9 cellular contexts compared by ENCODE assay signal in genomic region chr16:22217890-22218730, GRCh38. TPM values are rescaled to one million over a fixed set of nuclear protein-coding genes. Genes with fewer than 3 reads are reported as not detected.
DNase-seq lines count a peak whose midpoint lies in the region; ATAC-seq and TF ChIP-seq lines count a peak whose summit lies in the region.
"Had no signal": no experiment of that assay in that cellular context is flagged by ENCODE, and none has a peak within 500 bp of the region (broad histone marks: within the 10 kb centered on the region; RNA-seq: fewer than 3 reads in every experiment).

No MANE protein-coding gene starts in this region.

- H3K9me3 ChIP-seq in heart right ventricle: no peaks in the 10 kb centered on the region
- no peaks in the 10 kb centered on the region for H3K9me3 ChIP-seq in CD8-positive, alpha-beta memory T cell (ENCODE audit: low read length)

- no peak for TF ChIP-seq CTCF in heart right ventricle (IDR thresholded peaks at IDR 0.05)

- H3K4me1 ChIP-seq in heart right ventricle: peaks cover 4 to 50% (median 27%) of the 10 kb centered on the region in 9 donors
- no peaks in the 10 kb centered on the region for H3K4me1 ChIP-seq in CD8-positive, alpha-beta memory T cell (ENCODE audit: insufficient read depth, low read length)

- H3K4me3 ChIP-seq in heart right ventricle: no peak overlapping the region
- H3K4me3 ChIP-seq in CD8-positive, alpha-beta memory T cell (ENCODE audit: low read length): no peak overlapping the region

- 61% methylated on average over 18 of the region's 18 CpGs for WGBS in heart right ventricle, 2 donors

- H3K36me3 ChIP-seq in heart right ventricle: peaks cover 0 to 40% (median 0%) of the 10 kb centered on the region in 9 donors
- H3K36me3 ChIP-seq in CD8-positive, alpha-beta memory T cell (ENCODE audit: insufficient read depth, low read length): no peaks in the 10 kb centered on the region

- no peaks in the 10 kb centered on the region for H3K9me3 Mint-ChIP-seq in activated naive CD8-positive, alpha-beta T cell treated with anti-CD3 and anti-CD28 coated beads for 36 hours
- no peaks in the 10 kb centered on the region for H3K9me3 Mint-ChIP-seq in stimulated activated naive CD8-positive, alpha-beta T cell treated with anti-CD3 and anti-CD28 coated beads, Interleukin-15, amount 100 ng/mL, for 72 hours
- H3K9me3 Mint-ChIP-seq in CD8-positive, alpha-beta memory T cell: no peaks in the 10 kb centered on the region

- peaks cover 27% of the 10 kb centered on the region for H3K36me3 Mint-ChIP-seq in activated naive CD8-positive, alpha-beta T cell treated with anti-CD3 and anti-CD28 coated beads for 36 hours
- H3K36me3 Mint-ChIP-seq in CD8-positive, alpha-beta memory T cell: peaks cover 0 to 20% (median 2%) of the 10 kb centered on the region in 3 donors

- intact Hi-C loops in heart right ventricle (cut with DNase I): no loop called here
- intact Hi-C loops in left cardiac atrium (cut with DNase I): no loop called here

- ATAC-seq in heart right ventricle (peak in 7 of 8 donors; percentile 24 to 50 (median 36)), left cardiac atrium (no peak), HG02938 (IDR thresholded peaks at IDR 0.05; ENCODE audit: unreplicated experiment) (peak; percentile 92)
- ATAC-seq in stimulated activated naive CD8-positive, alpha-beta T cell treated with anti-CD3 and anti-CD28 coated beads, Interleukin-15, amount 100 ng/mL, for 72 hours: peak; percentile 83

- H3K27me3 Mint-ChIP-seq in activated naive CD8-positive, alpha-beta T cell treated with anti-CD3 and anti-CD28 coated beads for 36 hours: no peaks in the 10 kb centered on the region
- no peaks in the 10 kb centered on the region for H3K27me3 Mint-ChIP-seq in stimulated activated naive CD8-positive, alpha-beta T cell treated with anti-CD3 and anti-CD28 coated beads, Interleukin-15, amount 100 ng/mL, for 72 hours
- H3K27me3 Mint-ChIP-seq in CD8-positive, alpha-beta memory T cell: no peaks in the 10 kb centered on the region

- H3K27me3 ChIP-seq in heart right ventricle: no peaks in the 10 kb centered on the region
- no peaks in the 10 kb centered on the region for H3K27me3 ChIP-seq in CD8-positive, alpha-beta memory T cell (ENCODE audit: insufficient read depth, low read length, poor library complexity, severe bottlenecking)

- no peak overlapping the region for H3K27ac Mint-ChIP-seq in activated naive CD8-positive, alpha-beta T cell treated with anti-CD3 and anti-CD28 coated beads for 36 hours
- peak overlapping the region in 1 of 2 donors; percentile 65 for H3K27ac Mint-ChIP-seq in stimulated activated naive CD8-positive, alpha-beta T cell treated with anti-CD3 and anti-CD28 coated beads, Interleukin-15, amount 100 ng/mL, for 72 hours
- H3K27ac Mint-ChIP-seq in CD8-positive, alpha-beta memory T cell: no peak overlapping the region

- CTCF ChIA-PET in CD8-positive, alpha-beta memory T cell (lab: Charles Lee): interaction anchor here (1.5 kb wide), 1 partner anchor 12 kb away, joined by 4 read pairs; the partner anchor contains the start of gene EEF2K

- peaks cover 23% of the 10 kb centered on the region for H3K4me1 Mint-ChIP-seq in activated naive CD8-positive, alpha-beta T cell treated with anti-CD3 and anti-CD28 coated beads for 36 hours
- peaks cover 57% of the 10 kb centered on the region for H3K4me1 Mint-ChIP-seq in stimulated activated naive CD8-positive, alpha-beta T cell treated with anti-CD3 and anti-CD28 coated beads, Interleukin-15, amount 100 ng/mL, for 72 hours
- H3K4me1 Mint-ChIP-seq in CD8-positive, alpha-beta memory T cell: peaks cover 3 to 12% (median 5%) of the 10 kb centered on the region in 3 donors

- peak overlapping the region in 4 of 10 donors; percentile 1 to 41 (median 26) for H3K27ac ChIP-seq in heart right ventricle
- H3K27ac ChIP-seq in CD8-positive, alpha-beta memory T cell (ENCODE audit: low read depth, low read length): no peak overlapping the region

- DNase-seq in heart right ventricle (peak; percentile 37 to 46), left cardiac atrium (no peak), T-helper 9 cell (no peak), NCI-H526 treated with DMSO at 0.1 percent for 48 hours (lab: John Stamatoyannopoulos, UW) (no peak)
- DNase-seq in activated naive CD8-positive, alpha-beta T cell treated with anti-CD3 and anti-CD28 coated beads for 36 hours: peak; percentile 10
- no peak for DNase-seq in stimulated activated naive CD8-positive, alpha-beta T cell treated with anti-CD3 and anti-CD28 coated beads, Interleukin-15, amount 100 ng/mL, for 72 hours
- DNase-seq in CD8-positive, alpha-beta memory T cell: no peak

- no peak overlapping the region for H3K4me3 Mint-ChIP-seq in activated naive CD8-positive, alpha-beta T cell treated with anti-CD3 and anti-CD28 coated beads for 36 hours
- H3K4me3 Mint-ChIP-seq in stimulated activated naive CD8-positive, alpha-beta T cell treated with anti-CD3 and anti-CD28 coated beads, Interleukin-15, amount 100 ng/mL, for 72 hours: no peak overlapping the region
- no peak overlapping the region for H3K4me3 Mint-ChIP-seq in CD8-positive, alpha-beta memory T cell

- POLR2A ChIA-PET in CD8-positive, alpha-beta memory T cell (lab: Charles Lee): no interaction called here

RNA-seq across cellular contexts. Expression of gene EEF2K, which starts 12.0 kb away (rescaled TPM):
- total RNA-seq in heart right ventricle (10 to 100 TPM; 17.2 to 38.9 (median 23.2) TPM), left cardiac atrium (10 to 100 TPM; 32.0 to 34.0 TPM)
- 10 to 100 TPM in 1 of 2 donors, 1 to 10 TPM in 1; 5.1 to 10.3 TPM for polyA plus RNA-seq in heart right ventricle
- 10 to 100 TPM; 28.9 to 32.5 TPM for total RNA-seq in activated naive CD8-positive, alpha-beta T cell treated with anti-CD3 and anti-CD28 coated beads for 36 hours
- 10 to 100 TPM; 27.2 to 28.3 TPM for total RNA-seq in CD8-positive, alpha-beta memory T cell
- 1.9 TPM for polyA plus RNA-seq in CD8-positive, alpha-beta memory T cell

RNA-seq across cellular contexts. Expression of gene SDR42E2, which starts 55.8 kb away (rescaled TPM):
- under 1 TPM in 1 of 10 donors, not detected in 9; 0.09 TPM for total RNA-seq in heart right ventricle
- under 1 TPM in 1 of 2 donors, not detected in 1; 0.15 TPM for polyA plus RNA-seq in heart right ventricle
- total RNA-seq in left cardiac atrium: not detected
- total RNA-seq in activated naive CD8-positive, alpha-beta T cell treated with anti-CD3 and anti-CD28 coated beads for 36 hours: not detected
- under 1 TPM in 1 of 2 experiments, not detected in 1; 0.11 TPM for total RNA-seq in CD8-positive, alpha-beta memory T cell
- polyA plus RNA-seq in CD8-positive, alpha-beta memory T cell: 0.92 TPM
- total RNA-seq: kidney epithelial cell had no signal

Comparison
In these comparisons a context has a peak if more than half of its experiments do, and no peak if none do; other contexts are left out.
1. ATAC-seq: peak in heart right ventricle (7 of 8), HG02938 (single experiment) and stimulated activated naive CD8-positive, alpha-beta T cell treated with anti-CD3 and anti-CD28 coated beads, Interleukin-15, amount 100 ng/mL, for 72 hours (single experiment); none in left cardiac atrium (0 of 2).
2. DNase-seq: peak in heart right ventricle (2 of 2) and activated naive CD8-positive, alpha-beta T cell treated with anti-CD3 and anti-CD28 coated beads for 36 hours (single experiment); none in left cardiac atrium (single experiment), stimulated activated naive CD8-positive, alpha-beta T cell treated with anti-CD3 and anti-CD28 coated beads, Interleukin-15, amount 100 ng/mL, for 72 hours (0 of 2), T-helper 9 cell (single experiment), CD8-positive, alpha-beta memory T cell (0 of 5) and NCI-H526 treated with DMSO at 0.1 percent for 48 hours (single experiment).